Comparison of ENCODE assay signal across 21 cellular contexts in the genomic region with DNA sequence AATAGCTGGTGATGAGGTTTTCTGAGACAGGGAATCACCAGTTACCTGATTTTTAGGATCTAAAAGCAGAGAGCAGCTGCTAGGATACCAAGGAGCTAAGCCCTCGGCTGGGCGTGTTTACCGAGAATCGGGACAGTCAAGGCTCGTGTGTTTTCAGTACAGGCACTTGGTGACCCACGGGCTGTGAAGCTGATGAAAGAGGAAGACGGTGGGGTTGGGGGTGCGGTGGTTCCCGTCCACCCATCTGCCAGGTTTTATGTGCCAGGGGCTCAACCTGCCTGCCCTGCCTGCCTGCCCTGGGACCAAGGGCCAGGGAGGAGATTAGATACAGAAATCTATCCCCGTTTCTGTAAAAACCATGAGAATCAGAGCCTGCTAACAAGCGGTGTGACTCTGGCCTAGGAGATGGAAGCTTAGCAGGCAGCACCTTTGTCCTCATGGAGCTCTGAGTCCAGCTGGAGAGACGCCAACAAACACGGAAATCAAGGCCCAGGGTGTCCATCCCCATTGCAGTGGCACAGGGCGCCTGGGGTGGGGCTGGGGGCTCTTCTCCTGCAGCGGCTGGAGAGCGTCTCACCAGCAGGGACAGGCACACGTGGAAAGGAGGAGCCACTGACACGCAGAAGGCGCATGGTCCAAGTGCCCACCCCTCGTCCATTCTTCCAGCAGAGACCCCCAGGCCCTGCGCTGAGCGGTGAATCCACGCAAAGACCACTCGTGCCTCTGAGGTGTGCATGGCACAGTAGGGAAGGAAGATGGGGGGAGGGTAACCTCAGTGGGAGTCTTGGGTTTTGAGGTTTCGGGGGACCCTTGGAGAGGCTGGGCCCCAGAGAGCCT.
DNase-seq lines count a peak whose midpoint lies in the region; ATAC-seq and TF ChIP-seq lines count a peak whose summit lies in the region.
"Had no signal": no experiment of that assay in that cellular context is flagged by ENCODE, and none has a peak within 500 bp of the region (broad histone marks: within the 10 kb centered on the region; RNA-seq: fewer than 3 reads in every experiment).

No MANE protein-coding gene starts in this region.

- H3K4me1 Mint-ChIP-seq in activated CD4-positive, alpha-beta T cell treated with anti-CD3 and anti-CD28 coated beads, Interleukin-2, amount 10 ng/mL, durations not matched to agents 24 days and 14 days, result no peaks in the 10 kb centered on the region
- H3K4me1 Mint-ChIP-seq in activated CD4-positive, alpha-beta T cell treated with anti-CD3 and anti-CD28 coated beads for 36 hours, result no peaks in the 10 kb centered on the region

- H3K4me3 Mint-ChIP-seq in activated CD4-positive, alpha-beta T cell treated with anti-CD3 and anti-CD28 coated beads, Interleukin-2, amount 10 ng/mL, durations not matched to agents 24 days and 14 days, result no peak overlapping the region
- no peak overlapping the region for H3K4me3 Mint-ChIP-seq in activated CD4-positive, alpha-beta T cell treated with anti-CD3 and anti-CD28 coated beads for 36 hours
- H3K4me3 Mint-ChIP-seq: H9 had no signal

- no peak for TF ChIP-seq POLR2A in spleen (IDR thresholded peaks at IDR 0.05)

- peak; percentile 21 for DNase-seq in activated CD4-positive, alpha-beta T cell treated with anti-CD3 and anti-CD28 coated beads, Interleukin-2, amount 10 ng/mL, durations not matched to agents 24 days and 14 days
- DNase-seq in activated CD4-positive, alpha-beta T cell treated with anti-CD3 and anti-CD28 coated beads for 36 hours, result no peak
- DNase-seq in activated CD8-positive, alpha-beta memory T cell treated with anti-CD3 and anti-CD28 coated beads, Interleukin-2, amount 50 U/mL, for 48 hours, result peak; percentile 15
- DNase-seq in lung (ENCODE audit: low spot score) (peak; percentile 23), spleen (peak; percentile 62), SW 1271 (lab: John Stamatoyannopoulos, UW) (no peak)
- no peak for DNase-seq in activated effector memory CD4-positive, alpha-beta T cell treated with Interleukin-2 at 50 U/mL for 16 hours
- DNase-seq: AML-193, COR-L47, DMS 273 treated with DMSO at 0.1 percent for 48 hours, DND-41, H9, IMR-90, NCI-H1436, NCI-H1930, NCI-H345, NCI-H524 treated with DMSO at 0.1 percent for 48 hours, PC-3 had no signal

- POLR2A ChIA-PET in activated CD4-positive, alpha-beta T cell treated with anti-CD3 and anti-CD28 coated beads for 36 hours (lab: Charles Lee), result no interaction called here

- no peaks in the 10 kb centered on the region for H3K27me3 Mint-ChIP-seq in activated CD4-positive, alpha-beta T cell treated with anti-CD3 and anti-CD28 coated beads, Interleukin-2, amount 10 ng/mL, durations not matched to agents 24 days and 14 days
- no peaks in the 10 kb centered on the region for H3K27me3 Mint-ChIP-seq in activated CD4-positive, alpha-beta T cell treated with anti-CD3 and anti-CD28 coated beads for 36 hours

- no peaks in the 10 kb centered on the region for H3K9me3 Mint-ChIP-seq in activated CD4-positive, alpha-beta T cell treated with anti-CD3 and anti-CD28 coated beads, Interleukin-2, amount 10 ng/mL, durations not matched to agents 24 days and 14 days
- H3K9me3 Mint-ChIP-seq in activated CD4-positive, alpha-beta T cell treated with anti-CD3 and anti-CD28 coated beads for 36 hours (ENCODE audit: low read depth), result no peaks in the 10 kb centered on the region
- H3K9me3 Mint-ChIP-seq: H9 had no signal

- H3K36me3 Mint-ChIP-seq in activated CD4-positive, alpha-beta T cell treated with anti-CD3 and anti-CD28 coated beads, Interleukin-2, amount 10 ng/mL, durations not matched to agents 24 days and 14 days (ENCODE audit: low read depth), result no peaks in the 10 kb centered on the region
- H3K36me3 Mint-ChIP-seq in activated CD4-positive, alpha-beta T cell treated with anti-CD3 and anti-CD28 coated beads for 36 hours (ENCODE audit: low read depth), result no peaks in the 10 kb centered on the region

- no peaks in the 10 kb centered on the region for H3K9me3 ChIP-seq in lung (ENCODE audit: control insufficient read depth in 2 of 2, insufficient read depth in 1 of 2, low read length in 1 of 2)
- no peaks in the 10 kb centered on the region for H3K9me3 ChIP-seq in spleen

- H3K4me1 ChIP-seq in lung (ENCODE audit: control insufficient read depth in 2 of 2, insufficient read depth in 2 of 2, low read length in 2 of 2) (no peaks in the 10 kb centered on the region), spleen (no peaks in the 10 kb centered on the region)

- intact Hi-C loops in activated CD4-positive, alpha-beta T cell treated with anti-CD3 and anti-CD28 coated beads, Interleukin-2, amount 10 ng/mL, durations not matched to agents 24 days and 14 days (cut with micrococcal nuclease), result no loop called here
- intact Hi-C loops in activated CD4-positive, alpha-beta T cell treated with anti-CD3 and anti-CD28 coated beads for 36 hours (cut with DNase I, micrococcal nuclease), result no loop called here
- intact Hi-C loops in spleen (cut with DNase I; ENCODE audit: low total_unique reads), result no loop called here

- TF ChIP-seq CTCF in lung (IDR thresholded peaks at IDR 0.05; ENCODE audit: control extremely low read depth, extremely low read depth), result no peak
- no peak for TF ChIP-seq CTCF in spleen (IDR thresholded peaks at IDR 0.05 in 8 of 11, conservative IDR thresholded peaks at IDR 0.05 in 3 of 11)

- H3K27ac ChIP-seq in lung (ENCODE audit: low read depth in 1 of 2, low read length in 1 of 2) (no peak overlapping the region), spleen (no peak overlapping the region)
- H3K27ac ChIP-seq: 22Rv1, HL-60 had no signal

- CTCF ChIA-PET in activated CD4-positive, alpha-beta T cell treated with anti-CD3 and anti-CD28 coated beads for 36 hours (lab: Charles Lee), result no interaction called here

- no peaks in the 10 kb centered on the region for H3K27me3 ChIP-seq in lung (ENCODE audit: control insufficient read depth, insufficient read depth)
- peaks cover 0 to 13% (median 0%) of the 10 kb centered on the region in 7 donors for H3K27me3 ChIP-seq in spleen (replicated peaks in 1 of 7)

- no peak for ATAC-seq in activated CD4-positive, alpha-beta T cell treated with anti-CD3 and anti-CD28 coated beads for 36 hours
- ATAC-seq in lung (ENCODE audit: insufficient read depth, low FRiP score) (no peak), GM19452 (IDR thresholded peaks at IDR 0.05; ENCODE audit: unreplicated experiment) (no peak)
- ATAC-seq: PC-3 had no signal

- H3K4me3 ChIP-seq in lung, result no peak overlapping the region
- H3K4me3 ChIP-seq in spleen, result no peak overlapping the region

- H3K36me3 ChIP-seq in lung (ENCODE audit: control insufficient read depth in 2 of 2, insufficient read depth in 2 of 2, low read length in 2 of 2), result no peaks in the 10 kb centered on the region
- no peaks in the 10 kb centered on the region for H3K36me3 ChIP-seq in spleen

- H3K27ac Mint-ChIP-seq in activated CD4-positive, alpha-beta T cell treated with anti-CD3 and anti-CD28 coated beads, Interleukin-2, amount 10 ng/mL, durations not matched to agents 24 days and 14 days, result no peak overlapping the region
- H3K27ac Mint-ChIP-seq in activated CD4-positive, alpha-beta T cell treated with anti-CD3 and anti-CD28 coated beads for 36 hours, result no peak overlapping the region

- WGBS in lung, 2 donors, result 86 to 87% methylated on average over 25 of the region's 25 CpGs
- WGBS in spleen, 5 donors, result 81 to 86% (median 85%) methylated on average over 22 to 25 of the region's 25 CpGs

Comparison
In these comparisons a context has a peak if more than half of its experiments do, and no peak if none do; other contexts are left out.
1. DNase-seq: peak in activated CD4-positive, alpha-beta T cell treated with anti-CD3 and anti-CD28 coated beads, Interleukin-2, amount 10 ng/mL, durations not matched to agents 24 days and 14 days (single experiment), activated CD8-positive, alpha-beta memory T cell treated with anti-CD3 and anti-CD28 coated beads, Interleukin-2, amount 50 U/mL, for 48 hours (single experiment), lung (single experiment) and spleen (single experiment); none in activated CD4-positive, alpha-beta T cell treated with anti-CD3 and anti-CD28 coated beads for 36 hours (single experiment), SW 1271 (0 of 2) and activated effector memory CD4-positive, alpha-beta T cell treated with Interleukin-2 at 50 U/mL for 16 hours (single experiment).